Comparison of ENCODE assay signal across 11 cellular contexts in the genomic region with DNA sequence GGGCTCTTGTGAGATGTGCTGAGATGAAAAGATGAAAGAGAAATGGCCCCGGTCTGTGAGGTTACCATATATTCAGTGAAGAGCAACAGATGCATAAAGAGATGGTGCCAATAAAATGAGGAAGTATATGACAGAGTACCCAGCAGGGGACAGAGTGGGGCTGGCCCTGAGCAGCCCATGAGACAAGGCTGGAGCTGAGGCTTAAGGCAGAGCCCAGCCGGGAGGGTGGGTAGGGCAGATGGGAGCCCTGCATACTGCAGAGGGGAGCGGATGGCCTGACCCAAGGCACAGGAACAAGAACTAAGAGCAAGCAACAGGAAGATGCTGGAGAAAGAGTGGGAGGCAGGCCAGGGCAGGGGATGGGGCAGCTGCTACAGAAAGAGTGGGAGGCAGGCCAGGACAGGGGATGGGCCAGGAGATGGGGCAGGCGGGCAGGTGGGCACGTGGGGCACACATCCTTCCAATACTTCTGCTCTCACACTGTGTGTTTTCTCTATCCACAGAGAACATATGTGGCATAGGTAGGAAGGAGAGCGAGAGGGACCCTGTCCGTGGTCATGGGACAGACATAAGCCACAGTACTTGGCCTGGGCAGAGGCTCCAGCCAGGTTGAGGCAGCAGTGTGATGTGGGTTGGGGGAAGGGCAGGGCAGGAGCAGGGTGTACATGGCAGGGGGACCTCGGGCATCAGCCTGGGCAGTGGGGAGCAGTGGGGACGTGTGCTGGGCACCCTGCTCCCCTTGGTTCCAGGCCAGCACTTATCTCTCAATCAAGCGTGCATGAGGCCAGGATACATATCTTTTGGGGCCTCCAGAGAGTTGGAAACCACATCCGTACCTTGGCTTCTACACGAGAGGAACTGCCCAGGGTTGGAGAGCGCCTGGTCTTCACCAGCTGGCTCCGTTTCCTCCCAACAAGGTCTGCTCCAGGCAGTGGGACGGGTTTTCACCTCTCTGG.
DNase-seq lines count a peak whose midpoint lies in the region; ATAC-seq lines count a peak whose summit lies in the region.
"Had no signal": no experiment of that assay in that cellular context is flagged by ENCODE, and none has a peak within 500 bp of the region (broad histone marks: within the 10 kb centered on the region; RNA-seq: fewer than 3 reads in every experiment).

No MANE protein-coding gene starts in this region.

- ATAC-seq in stimulated activated naive CD8-positive, alpha-beta T cell treated with anti-CD3 and anti-CD28 coated beads, Interleukin-15, Interleukin-2, amounts not matched to agents 100 U/mL and 50 U/mL, for 24 hours = no peak
- ATAC-seq in HG03558 (IDR thresholded peaks at IDR 0.05; ENCODE audit: extremely low read depth, unreplicated experiment) = peak; percentile 51
- no peak for ATAC-seq in GM21381 (IDR thresholded peaks at IDR 0.05; ENCODE audit: unreplicated experiment)

- no peaks in the 10 kb centered on the region for H3K9me3 ChIP-seq in SJCRH30 (replicated peaks)

- no peak overlapping the region for H3K27ac ChIP-seq in SJCRH30
- H3K27ac ChIP-seq: parathyroid adenoma had no signal

- H3K27me3 ChIP-seq in SJCRH30 = peaks cover 21% of the 10 kb centered on the region; the same call in 1 of the 2 replicates

- no peak overlapping the region for H3K4me3 Mint-ChIP-seq in stimulated activated naive CD8-positive, alpha-beta T cell treated with anti-CD3 and anti-CD28 coated beads, Interleukin-15, Interleukin-2, amounts not matched to agents 100 ng/mL and 50 ng/mL, for 24 hours
- peak overlapping the region; percentile 38 for H3K4me3 Mint-ChIP-seq in activated T-helper 1 cell treated with anti-CD3 and anti-CD28 coated beads, Interleukin-12 subunit alpha, Interleukin-12 subunit beta, Interleukin-2, Interleukin-4 antibody, amounts not matched to agents 30 ng/mL and 10 ng/mL and 1 ng/mL, durations not matched to agents 14 hours and 24 hours and 36 hours

- no peak for DNase-seq in stimulated activated naive CD8-positive, alpha-beta T cell treated with anti-CD3 and anti-CD28 coated beads, Interleukin-15, Interleukin-2, amounts not matched to agents 100 U/mL and 50 U/mL, for 24 hours
- no peak for DNase-seq in activated T-helper 1 cell treated with anti-CD3 and anti-CD28 coated beads, Interleukin-12 subunit alpha, Interleukin-12 subunit beta, Interleukin-2, Interleukin-4 antibody, amounts not matched to agents 30 ng/mL and 10 ng/mL and 1 ng/mL, durations not matched to agents 14 hours and 24 hours and 36 hours (ENCODE audit: low spot score)
- DNase-seq in AG08395 (ENCODE audit: low spot score) = no peak
- no peak for DNase-seq in NCI-H2081 treated with DMSO at 0.1 percent for 48 hours (lab: John Stamatoyannopoulos, UW)
- DNase-seq in SJCRH30 = no peak
- DNase-seq: amniotic stem cell, head of caudate nucleus had no signal

- H3K9me3 Mint-ChIP-seq in stimulated activated naive CD8-positive, alpha-beta T cell treated with anti-CD3 and anti-CD28 coated beads, Interleukin-15, Interleukin-2, amounts not matched to agents 100 ng/mL and 50 ng/mL, for 24 hours = no peaks in the 10 kb centered on the region
- no peaks in the 10 kb centered on the region for H3K9me3 Mint-ChIP-seq in activated T-helper 1 cell treated with anti-CD3 and anti-CD28 coated beads, Interleukin-12 subunit alpha, Interleukin-12 subunit beta, Interleukin-2, Interleukin-4 antibody, amounts not matched to agents 30 ng/mL and 10 ng/mL and 1 ng/mL, durations not matched to agents 14 hours and 24 hours and 36 hours

- no peaks in the 10 kb centered on the region for H3K36me3 Mint-ChIP-seq in stimulated activated naive CD8-positive, alpha-beta T cell treated with anti-CD3 and anti-CD28 coated beads, Interleukin-15, Interleukin-2, amounts not matched to agents 100 ng/mL and 50 ng/mL, for 24 hours (ENCODE audit: low read depth)
- peaks cover 3% of the 10 kb centered on the region for H3K36me3 Mint-ChIP-seq in activated T-helper 1 cell treated with anti-CD3 and anti-CD28 coated beads, Interleukin-12 subunit alpha, Interleukin-12 subunit beta, Interleukin-2, Interleukin-4 antibody, amounts not matched to agents 30 ng/mL and 10 ng/mL and 1 ng/mL, durations not matched to agents 14 hours and 24 hours and 36 hours (ENCODE audit: low read depth)

- H3K36me3 ChIP-seq in SJCRH30 = no peaks in the 10 kb centered on the region

- no peaks in the 10 kb centered on the region for H3K27me3 Mint-ChIP-seq in stimulated activated naive CD8-positive, alpha-beta T cell treated with anti-CD3 and anti-CD28 coated beads, Interleukin-15, Interleukin-2, amounts not matched to agents 100 ng/mL and 50 ng/mL, for 24 hours
- H3K27me3 Mint-ChIP-seq in activated T-helper 1 cell treated with anti-CD3 and anti-CD28 coated beads, Interleukin-12 subunit alpha, Interleukin-12 subunit beta, Interleukin-2, Interleukin-4 antibody, amounts not matched to agents 30 ng/mL and 10 ng/mL and 1 ng/mL, durations not matched to agents 14 hours and 24 hours and 36 hours (ENCODE audit: insufficient read depth) = no peaks in the 10 kb centered on the region

- H3K4me1 Mint-ChIP-seq in stimulated activated naive CD8-positive, alpha-beta T cell treated with anti-CD3 and anti-CD28 coated beads, Interleukin-15, Interleukin-2, amounts not matched to agents 100 ng/mL and 50 ng/mL, for 24 hours (ENCODE audit: low read depth) = peaks cover 83% of the 10 kb centered on the region
- H3K4me1 Mint-ChIP-seq in activated T-helper 1 cell treated with anti-CD3 and anti-CD28 coated beads, Interleukin-12 subunit alpha, Interleukin-12 subunit beta, Interleukin-2, Interleukin-4 antibody, amounts not matched to agents 30 ng/mL and 10 ng/mL and 1 ng/mL, durations not matched to agents 14 hours and 24 hours and 36 hours (ENCODE audit: low read depth) = peaks cover 95% of the 10 kb centered on the region

- intact Hi-C loops in activated T-helper 1 cell treated with anti-CD3 and anti-CD28 coated beads, Interleukin-12 subunit alpha, Interleukin-12 subunit beta, Interleukin-2, Interleukin-4 antibody, amounts not matched to agents 30 ng/mL and 10 ng/mL and 1 ng/mL, durations not matched to agents 14 hours and 24 hours and 36 hours (cut with micrococcal nuclease) = no loop called here

- no peaks in the 10 kb centered on the region for H3K4me1 ChIP-seq in SJCRH30
- H3K4me1 ChIP-seq: parathyroid adenoma had no signal

- H3K4me3 ChIP-seq in SJCRH30 = no peak overlapping the region

- H3K27ac Mint-ChIP-seq in stimulated activated naive CD8-positive, alpha-beta T cell treated with anti-CD3 and anti-CD28 coated beads, Interleukin-15, Interleukin-2, amounts not matched to agents 100 ng/mL and 50 ng/mL, for 24 hours = peak overlapping the region; percentile 88
- peak overlapping the region; percentile 85 for H3K27ac Mint-ChIP-seq in activated T-helper 1 cell treated with anti-CD3 and anti-CD28 coated beads, Interleukin-12 subunit alpha, Interleukin-12 subunit beta, Interleukin-2, Interleukin-4 antibody, amounts not matched to agents 30 ng/mL and 10 ng/mL and 1 ng/mL, durations not matched to agents 14 hours and 24 hours and 36 hours
